ENCODE assay signal across 11 cellular contexts in the genomic region with DNA sequence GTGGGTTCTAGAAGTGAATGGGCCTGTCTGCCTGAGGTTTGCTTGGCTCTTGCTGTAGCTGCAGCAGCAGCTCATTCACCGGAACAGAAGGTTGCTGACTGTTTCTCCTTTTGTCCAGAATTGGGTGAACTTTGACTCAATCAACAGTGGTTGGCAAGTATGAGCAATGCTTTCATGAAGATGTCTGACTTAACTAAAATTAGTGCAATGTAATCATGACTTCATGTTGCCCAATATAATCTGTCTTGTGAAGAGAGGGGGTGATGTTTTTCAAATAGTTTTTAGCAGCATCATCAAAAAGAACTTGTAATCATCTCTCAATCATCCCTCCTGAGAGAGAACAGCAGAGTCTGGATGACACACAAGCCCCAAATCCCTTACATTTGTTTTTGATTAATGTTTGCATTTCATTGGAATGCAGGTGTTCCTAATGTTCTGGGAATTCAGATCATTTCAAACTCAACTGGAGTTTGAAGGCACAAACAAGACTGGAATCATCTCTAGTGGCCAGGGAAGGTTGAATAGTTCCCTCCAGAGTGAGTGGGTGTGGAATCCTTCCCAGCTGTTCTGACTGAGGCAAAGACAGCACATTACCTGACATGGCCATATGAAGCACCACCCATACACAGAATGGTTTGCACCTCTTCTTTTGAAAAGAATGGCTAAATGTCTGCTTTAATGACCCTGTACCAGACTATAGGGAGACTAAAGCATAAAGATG.
DNase-seq lines count a peak whose midpoint lies in the region; FAIRE-seq and TF ChIP-seq lines count a peak whose summit lies in the region.
"Had no signal": no experiment of that assay in that cellular context is flagged by ENCODE, and none has a peak within 500 bp of the region (broad histone marks: within the 10 kb centered on the region; RNA-seq: fewer than 3 reads in every experiment).

No MANE protein-coding gene starts in this region.

- FAIRE-seq in kidney (lab: Jason Lieb, UNC) = no peak

- H3K4me1 Mint-ChIP-seq in HFFc6 (ENCODE audit: low read depth) = peaks cover 83% of the 10 kb centered on the region

- H3K9ac ChIP-seq in kidney (ENCODE audit: low read length in 2 of 2) = no peak overlapping the region

- no peaks in the 10 kb centered on the region for H3K27me3 ChIP-seq in tibial nerve

- intact Hi-C loops in kidney (cut with DNase I) = no loop called here

- 16 to 32% methylated on average over 1 of the region's 1 CpG for WGBS in tibial nerve, 2 donors

- H3K36me3 Mint-ChIP-seq in HFFc6 (ENCODE audit: low read depth) = peaks cover 9% of the 10 kb centered on the region

- peaks cover 5% of the 10 kb centered on the region; the same call in 1 of the 2 replicates for H3K27me3 Mint-ChIP-seq in HFFc6 (ENCODE audit: insufficient read depth)

- H3K36me3 ChIP-seq in tibial nerve = no peaks in the 10 kb centered on the region
- H3K36me3 ChIP-seq in kidney (ENCODE audit: control insufficient read depth in 1 of 2, insufficient read depth in 2 of 2, low read length in 2 of 2) = no peaks in the 10 kb centered on the region

- TF ChIP-seq EP300 in tibial nerve (IDR thresholded peaks at IDR 0.05) = peak in 1 of 2 donors; percentile 84

- DNase-seq in HFFc6 (peak; percentile 97), SIG-M5 treated with dmso at 0.1 percent for 504 hours (lab: John Stamatoyannopoulos, UW; ENCODE audit: unreplicated experiment) (peak; percentile 88), fibroblast of the conjunctiva (ENCODE audit: low read depth) (peak; percentile 95), tibial nerve (ENCODE audit: low spot score in 2 of 2) (peak in 1 of 2 donors; percentile 25), SW480 (ENCODE audit: low spot score) (no peak), G401 (ENCODE audit: low spot score) (no peak), kidney (no peak)
- DNase-seq: activated CD4-positive, alpha-beta T cell treated with anti-CD3 and anti-CD28 coated beads, Interleukin-2, amount 50 U/mL, for 4 hours; glutamatergic neuron; naive B cell; NCI-H1048 had no signal

- peaks cover 7% of the 10 kb centered on the region for H3K9me3 Mint-ChIP-seq in HFFc6

- in situ Hi-C loops in G401 (cut with HindIII; ENCODE audit: low sequenced_read_pairs) = no loop called here

- peak overlapping the region; percentile 13 for H3K4me3 Mint-ChIP-seq in HFFc6
- H3K4me3 Mint-ChIP-seq: naive B cell had no signal

- H3K27ac ChIP-seq in tibial nerve (peak overlapping the region in 3 of 4 donors; percentile 37 to 48 (median 46)), kidney (ENCODE audit: low read depth in 2 of 2, low read length in 2 of 2) (no peak overlapping the region)

- TF ChIP-seq CTCF in HFFc6 (IDR thresholded peaks at IDR 0.05) = no peak
- no peak for TF ChIP-seq CTCF in tibial nerve (IDR thresholded peaks at IDR 0.05)
- TF ChIP-seq CTCF in kidney (IDR thresholded peaks at IDR 0.05; ENCODE audit: borderline replicate concordance, extremely low read depth, insufficient read depth) = no peak

- no peak for TF ChIP-seq POLR2A in tibial nerve (IDR thresholded peaks at IDR 0.05)

- no peak overlapping the region for H3K4me3 ChIP-seq in tibial nerve
- H3K4me3 ChIP-seq in kidney (ENCODE audit: low read length in 2 of 2) = no peak overlapping the region

- peaks cover 0 to 8% (median 0%) of the 10 kb centered on the region in 4 donors for H3K9me3 ChIP-seq in tibial nerve
- H3K9me3 ChIP-seq in kidney (ENCODE audit: control insufficient read depth in 1 of 2, low read length in 2 of 2) = no peaks in the 10 kb centered on the region

- H3K4me1 ChIP-seq in tibial nerve (peaks cover 0 to 6% (median 0%) of the 10 kb centered on the region in 4 donors), kidney (ENCODE audit: control insufficient read depth in 1 of 2, insufficient read depth in 1 of 2, low read depth in 1 of 2, low read length in 2 of 2) (no peaks in the 10 kb centered on the region)

- peak overlapping the region; percentile 91 for H3K27ac Mint-ChIP-seq in HFFc6

Comparison
In these comparisons a context has a peak if more than half of its experiments do, and no peak if none do; other contexts are left out.
1. DNase-seq: peak in HFFc6 (single experiment), SIG-M5 treated with dmso at 0.1 percent for 504 hours (single experiment) and fibroblast of the conjunctiva (single experiment); none in SW480 (single experiment), G401 (single experiment) and kidney (single experiment).
2. H3K27ac ChIP-seq: peak in tibial nerve (3 of 4); none in kidney (0 of 2).